ENCODE assay signal across 12 cellular contexts in genomic region chr19:3932931-3933810, GRCh38. TPM values are rescaled to one million over a fixed set of nuclear protein-coding genes. Genes with fewer than 3 reads are reported as not detected.
A peak's percentile ranks its signal among the peaks of the same experiment; 100 is the strongest.
DNase-seq lines count a peak whose midpoint lies in the region; ATAC-seq and TF ChIP-seq lines count a peak whose summit lies in the region.
"Had no signal": no experiment of that assay in that cellular context is flagged by ENCODE, and none has a peak within 500 bp of the region (broad histone marks: within the 10 kb centered on the region; RNA-seq: fewer than 3 reads in every experiment).

Gene NMRK2, plus strand, starts transcription at chr19:3933069. Its CDS starts 603 bp downstream, at chr19:3933672.

- H3K4ac ChIP-seq in trophoblast cell (ENCODE audit: low read depth, low read length), result no peak within 1 kb of the TSS

- peaks cover 1% of the 10 kb centered on the region for H3K79me1 ChIP-seq in trophoblast cell (ENCODE audit: low read length)

- no peaks in the 10 kb centered on the region for H3K9me3 Mint-ChIP-seq in endothelial cell (ENCODE audit: unreplicated experiment)
- H3K9me3 Mint-ChIP-seq: activated T-helper 1 cell treated with anti-CD3 and anti-CD28 coated beads, Interleukin-12 subunit alpha, Interleukin-12 subunit beta, Interleukin-2, Interleukin-4 antibody, amounts not matched to agents 30 ng/mL and 10 ng/mL and 1 ng/mL, durations not matched to agents 14 hours and 24 hours and 36 hours; T-helper 2 cell treated with Interferon-gamma antibody and Interleukin-4, amounts not matched to agents 5 μg/mL and 100 μg/mL, for 36 hours had no signal

- 1 to 3% methylated on average over 50 to 51 of the region's 51 CpGs for WGBS in heart right ventricle, 2 donors
- WGBS in trophoblast cell (ENCODE audit: extremely low coverage, insufficient coverage, insufficient read length), result no CpG with 5 or more reads among the region's 51 CpGs

- no peak for TF ChIP-seq CTCF in GM10248 (IDR thresholded peaks at IDR 0.05; ENCODE audit: control extremely low read depth, extremely low read depth, low read depth, missing control alignments)
- no peak for TF ChIP-seq CTCF in heart right ventricle (IDR thresholded peaks at IDR 0.05)
- no peak for TF ChIP-seq CTCF in endothelial cell (IDR thresholded peaks at IDR 0.05; ENCODE audit: unreplicated experiment)

- H2AFZ ChIP-seq in trophoblast cell (ENCODE audit: insufficient read depth, low read length, poor library complexity), result no peak within 1 kb of the TSS

- peak within 1 kb of the TSS; percentile 2 for H2BK12ac ChIP-seq in trophoblast cell (ENCODE audit: low read length)

- H3K4me2 ChIP-seq in trophoblast cell (ENCODE audit: low read length), result peak within 1 kb of the TSS; percentile 58

- DNase-seq in GM10248 (ENCODE audit: extremely low spot score), result peak; percentile 34
- peak; percentile 20 for DNase-seq in NCI-H2171 (lab: John Stamatoyannopoulos, UW)
- DNase-seq in heart right ventricle, result peak; percentile 49 to 54
- peak in 1 of 2 donors; percentile 46 for DNase-seq in trophoblast cell
- no peak for DNase-seq in endothelial cell (ENCODE audit: low spot score)
- DNase-seq: Caco-2, esophagus squamous epithelium had no signal

- CTCF ChIA-PET in GM10248 (lab: Yijun Ruan, JAX), result no interaction called here

- no peak within 1 kb of the TSS for H2BK5ac ChIP-seq in trophoblast cell (ENCODE audit: low read depth, low read length, poor library complexity)

- H4K12ac ChIP-seq in trophoblast cell (ENCODE audit: low read depth, low read length), result no peak within 1 kb of the TSS

- no peak within 1 kb of the TSS for H4K91ac ChIP-seq in trophoblast cell (ENCODE audit: low read depth, low read length)

- H2AK5ac ChIP-seq in trophoblast cell (ENCODE audit: low read length), result no peak within 1 kb of the TSS

- H3K18ac ChIP-seq in trophoblast cell (ENCODE audit: low read length), result no peak within 1 kb of the TSS

- H3K4me3 ChIP-seq in heart right ventricle (peak within 1 kb of the TSS; percentile 37 to 64 (median 50)), trophoblast cell (ENCODE audit: low read depth, low read length) (no peak within 1 kb of the TSS)
- H3K4me3 ChIP-seq: esophagus squamous epithelium had no signal

- no peaks in the 10 kb centered on the region for H3K79me2 ChIP-seq in trophoblast cell (ENCODE audit: control insufficient read depth, insufficient read depth, low read length, poor library complexity)

- H3K4me1 ChIP-seq in heart right ventricle (peaks cover 0 to 26% (median 5%) of the 10 kb centered on the region in 9 donors), trophoblast cell (ENCODE audit: control insufficient read depth in 1 of 2, insufficient read depth in 2 of 2, low read length in 2 of 2) (peaks cover 7 to 9% of the 10 kb centered on the region in 2 experiments)
- H3K4me1 ChIP-seq: Caco-2 had no signal

- H3K36me3 ChIP-seq in heart right ventricle, result peaks cover 0 to 5% (median 0%) of the 10 kb centered on the region in 9 donors
- no peaks in the 10 kb centered on the region for H3K36me3 ChIP-seq in trophoblast cell (ENCODE audit: control insufficient read depth in 1 of 2, insufficient read depth in 2 of 2, low read length in 2 of 2)
- H3K36me3 ChIP-seq: esophagus squamous epithelium had no signal

- no peaks in the 10 kb centered on the region for H3K4me1 Mint-ChIP-seq in endothelial cell (ENCODE audit: unreplicated experiment)

- H3K9me3 ChIP-seq in heart right ventricle (no peaks in the 10 kb centered on the region), trophoblast cell (ENCODE audit: insufficient read depth, low read depth, low read length) (no peaks in the 10 kb centered on the region)
- H3K9me3 ChIP-seq: Caco-2, esophagus squamous epithelium had no signal

- H3K27me3 Mint-ChIP-seq in endothelial cell (ENCODE audit: unreplicated experiment), result peaks cover 10% of the 10 kb centered on the region

- no peak within 1 kb of the TSS for H3K4me3 Mint-ChIP-seq in endothelial cell (ENCODE audit: unreplicated experiment)
- H3K4me3 Mint-ChIP-seq: activated T-helper 1 cell treated with anti-CD3 and anti-CD28 coated beads, Interleukin-12 subunit alpha, Interleukin-12 subunit beta, Interleukin-2, Interleukin-4 antibody, amounts not matched to agents 30 ng/mL and 10 ng/mL and 1 ng/mL, durations not matched to agents 14 hours and 24 hours and 36 hours; T-helper 2 cell treated with Interferon-gamma antibody and Interleukin-4, amounts not matched to agents 5 μg/mL and 100 μg/mL, for 36 hours had no signal

- H3K27me3 ChIP-seq in heart right ventricle, result peaks cover 0 to 35% (median 13%) of the 10 kb centered on the region in 7 donors
- no peaks in the 10 kb centered on the region for H3K27me3 ChIP-seq in trophoblast cell (ENCODE audit: insufficient read depth, low read length)

- no peak within 1 kb of the TSS for H2BK120ac ChIP-seq in trophoblast cell (ENCODE audit: insufficient read depth, low read length, poor library complexity)

- H4K8ac ChIP-seq in trophoblast cell (ENCODE audit: low read depth, low read length), result peak within 1 kb of the TSS; percentile 47

- ATAC-seq in heart right ventricle (peak; percentile 56 to 82 (median 72)), GM21423 (IDR thresholded peaks at IDR 0.05; ENCODE audit: unreplicated experiment) (no peak), HG02763 (IDR thresholded peaks at IDR 0.05; ENCODE audit: unreplicated experiment) (no peak)

- H3K36me3 Mint-ChIP-seq in endothelial cell (ENCODE audit: low read depth, unreplicated experiment), result no peaks in the 10 kb centered on the region

- H3K27ac ChIP-seq in heart right ventricle (peak within 1 kb of the TSS; percentile 75 to 97 (median 83)), trophoblast cell (ENCODE audit: low read depth, low read length) (no peak within 1 kb of the TSS)
- H3K27ac ChIP-seq: esophagus squamous epithelium had no signal

- intact Hi-C loops in heart right ventricle (cut with DNase I), result no loop called here

- H3K27ac Mint-ChIP-seq in endothelial cell (ENCODE audit: unreplicated experiment), result no peak within 1 kb of the TSS
- H3K27ac Mint-ChIP-seq: activated T-helper 1 cell treated with anti-CD3 and anti-CD28 coated beads, Interleukin-12 subunit alpha, Interleukin-12 subunit beta, Interleukin-2, Interleukin-4 antibody, amounts not matched to agents 30 ng/mL and 10 ng/mL and 1 ng/mL, durations not matched to agents 14 hours and 24 hours and 36 hours; T-helper 2 cell treated with Interferon-gamma antibody and Interleukin-4, amounts not matched to agents 5 μg/mL and 100 μg/mL, for 36 hours had no signal

- POLR2A ChIA-PET in GM10248 (lab: Yijun Ruan, JAX), result interaction anchor here (0.6 kb wide), 1 partner anchor 127 kb away, joined by 3 read pairs; no protein-coding TSS in a partner anchor

- no peak within 1 kb of the TSS for H3K23ac ChIP-seq in trophoblast cell (ENCODE audit: low read length)

- H3K9ac ChIP-seq in trophoblast cell (ENCODE audit: low read length), result no peak within 1 kb of the TSS

- peak within 1 kb of the TSS; percentile 6 for H3K14ac ChIP-seq in trophoblast cell (ENCODE audit: low read length)

RNA-seq across cellular contexts. Expression of gene NMRK2, which starts in this region (rescaled TPM):
- total RNA-seq in heart right ventricle, result 1,000 to 10,000 TPM in 1 of 10 donors, 100 to 1,000 TPM in 9; 241 to 2,570 (median 640) TPM
- 1,000 to 10,000 TPM; 1,128 to 1,168 TPM for polyA plus RNA-seq in heart right ventricle
- 4.5 and 5.6 TPM in 2 replicates for polyA plus RNA-seq in trophoblast cell (2013)
- 1.4 TPM for total RNA-seq in endothelial cell (ENCODE audit: unreplicated experiment)
- total RNA-seq: activated T-helper 1 cell treated with anti-CD3 and anti-CD28 coated beads, Interleukin-12 subunit alpha, Interleukin-12 subunit beta, Interleukin-2, Interleukin-4 antibody, amounts not matched to agents 30 ng/mL and 10 ng/mL and 1 ng/mL, durations not matched to agents 14 hours and 24 hours and 36 hours; Caco-2; esophagus squamous epithelium; lower leg skin had no signal

Comparison
In these comparisons a context has a peak if more than half of its experiments do, and no peak if none do; other contexts are left out.
1. RNA of gene NMRK2 (total RNA-seq): 241 to 2,570 TPM in heart right ventricle; 1.4 TPM in endothelial cell (single experiment); every median in the first group is over 100 times any median in the second.
2. ATAC-seq: peak in heart right ventricle (8 of 8); none in GM21423 (single experiment) and HG02763 (single experiment).